In genomic region chr12:105444050-105444808, GRCh38 we compare ENCODE assay signal across 14 cellular contexts.
A peak's percentile ranks its signal among the peaks of the same experiment; 100 is the strongest.
DNase-seq lines count a peak whose midpoint lies in the region; ATAC-seq, FAIRE-seq and TF ChIP-seq lines count a peak whose summit lies in the region.
"Had no signal": no experiment of that assay in that cellular context is flagged by ENCODE, and none has a peak within 500 bp of the region (broad histone marks: within the 10 kb centered on the region; RNA-seq: fewer than 3 reads in every experiment).

No MANE protein-coding gene starts in this region.

- TF ChIP-seq CTCF in chondrocyte (IDR thresholded peaks at IDR 0.05) (no peak), nephron (IDR thresholded peaks at IDR 0.05; ENCODE audit: unreplicated experiment in 3 of 3) (no peak), ovary (IDR thresholded peaks at IDR 0.05) (no peak), pancreas (IDR thresholded peaks at IDR 0.05) (no peak)

- TF ChIP-seq POLR2A in ovary (IDR thresholded peaks at IDR 0.05) = no peak

- H3K36me3 ChIP-seq in ovary (no peaks in the 10 kb centered on the region), pancreas (no peaks in the 10 kb centered on the region)
- H3K36me3 ChIP-seq: thoracic aorta had no signal

- H3K27ac ChIP-seq in ovary = no peak overlapping the region
- H3K27ac ChIP-seq in pancreas = no peak overlapping the region
- H3K27ac ChIP-seq: RWPE1, thoracic aorta had no signal

- DNase-seq in COLO668 (lab: John Stamatoyannopoulos, UW; ENCODE audit: unreplicated experiment) (peak; percentile 42), M059J (ENCODE audit: low read depth) (peak; percentile 55), chondrocyte (ENCODE audit: low spot score) (no peak), DMS79 treated with DMSO at 0.1 percent for 48 hours (lab: John Stamatoyannopoulos, UW) (no peak), ovary (no peak), pancreas (no peak)
- DNase-seq: activated CD4-positive, alpha-beta T cell treated with anti-CD3 and anti-CD28 coated beads for 4 hours; posterior cingulate gyrus; T1000 had no signal

- H3K36me3 Mint-ChIP-seq in chondrocyte (ENCODE audit: low read depth) (peaks cover 8% of the 10 kb centered on the region), nephron (ENCODE audit: low read depth) (peaks cover 6% of the 10 kb centered on the region)
- no peaks in the 10 kb centered on the region for H3K36me3 Mint-ChIP-seq in stimulated activated memory B cell treated with anti-CD40 and anti-IgM and Interleukin-4, amounts not matched to agents 10 μg/mL and 1 μg/mL and 100 μg/mL, for 72 hours

- H3K4me1 ChIP-seq in ovary (ENCODE audit: insufficient read depth) (no peaks in the 10 kb centered on the region), pancreas (no peaks in the 10 kb centered on the region)

- no peaks in the 10 kb centered on the region for H3K9me3 ChIP-seq in ovary
- H3K9me3 ChIP-seq in pancreas = no peaks in the 10 kb centered on the region
- H3K9me3 ChIP-seq: thoracic aorta had no signal

- H3K9me3 Mint-ChIP-seq in chondrocyte (ENCODE audit: low read depth) = peaks cover 18% of the 10 kb centered on the region
- peaks cover 9% of the 10 kb centered on the region for H3K9me3 Mint-ChIP-seq in nephron
- H3K9me3 Mint-ChIP-seq in stimulated activated memory B cell treated with anti-CD40 and anti-IgM and Interleukin-4, amounts not matched to agents 10 μg/mL and 1 μg/mL and 100 μg/mL, for 72 hours = peaks cover 8% of the 10 kb centered on the region

- FAIRE-seq in pancreas (lab: Jason Lieb, UNC) = no peak
- FAIRE-seq: GM12891 had no signal

- no peaks in the 10 kb centered on the region for H3K27me3 ChIP-seq in ovary
- no peaks in the 10 kb centered on the region for H3K27me3 ChIP-seq in pancreas

- H3K4me3 ChIP-seq in ovary = no peak overlapping the region
- no peak overlapping the region for H3K4me3 ChIP-seq in pancreas
- H3K4me3 ChIP-seq: thoracic aorta had no signal

- H3K27ac Mint-ChIP-seq in chondrocyte (ENCODE audit: unreplicated experiment) = peak overlapping the region; percentile 84
- peak overlapping the region in 2 of 3 experiments; percentile 29 to 51 for H3K27ac Mint-ChIP-seq in nephron
- no peak overlapping the region for H3K27ac Mint-ChIP-seq in stimulated activated memory B cell treated with anti-CD40 and anti-IgM and Interleukin-4, amounts not matched to agents 10 μg/mL and 1 μg/mL and 100 μg/mL, for 72 hours

- ATAC-seq in pancreas = no peak
- no peak for ATAC-seq in stimulated activated memory B cell treated with anti-CD40 and anti-IgM and Interleukin-4, amounts not matched to agents 10 μg/mL and 1 μg/mL and 100 μg/mL, for 72 hours

- WGBS in ovary, 3 donors = 86 to 90% (median 88%) methylated on average over 15 of the region's 15 CpGs
- WGBS in pancreas, 2 donors = 73% methylated on average over 15 of the region's 15 CpGs

- H3K4me1 Mint-ChIP-seq in chondrocyte (ENCODE audit: low read depth) = peaks cover 45% of the 10 kb centered on the region
- H3K4me1 Mint-ChIP-seq in nephron = peaks cover 39% of the 10 kb centered on the region
- no peaks in the 10 kb centered on the region for H3K4me1 Mint-ChIP-seq in stimulated activated memory B cell treated with anti-CD40 and anti-IgM and Interleukin-4, amounts not matched to agents 10 μg/mL and 1 μg/mL and 100 μg/mL, for 72 hours

- no peak for TF ChIP-seq EP300 in ovary (IDR thresholded peaks at IDR 0.05)

- intact Hi-C loops in ovary (cut with DNase I) = no loop called here
- intact Hi-C loops in pancreas (cut with DNase I) = no loop called here

- no peak overlapping the region for H3K4me3 Mint-ChIP-seq in chondrocyte (ENCODE audit: unreplicated experiment)
- H3K4me3 Mint-ChIP-seq in nephron = no peak overlapping the region
- H3K4me3 Mint-ChIP-seq in stimulated activated memory B cell treated with anti-CD40 and anti-IgM and Interleukin-4, amounts not matched to agents 10 μg/mL and 1 μg/mL and 100 μg/mL, for 72 hours = no peak overlapping the region

- H3K27me3 Mint-ChIP-seq in chondrocyte (ENCODE audit: low read depth) (no peaks in the 10 kb centered on the region), nephron (ENCODE audit: low read depth) (no peaks in the 10 kb centered on the region)
- peaks cover 39% of the 10 kb centered on the region for H3K27me3 Mint-ChIP-seq in stimulated activated memory B cell treated with anti-CD40 and anti-IgM and Interleukin-4, amounts not matched to agents 10 μg/mL and 1 μg/mL and 100 μg/mL, for 72 hours

Comparison
In these comparisons a context has a peak if more than half of its experiments do, and no peak if none do; other contexts are left out.
1. DNase-seq: peak in COLO668 (single experiment) and M059J (single experiment); none in chondrocyte (single experiment), DMS79 treated with DMSO at 0.1 percent for 48 hours (single experiment), ovary (0 of 5) and pancreas (0 of 6).